In genomic region chr13:110240943-110241342, GRCh38 we compare ENCODE assay signal across 22 cellular contexts.
DNase-seq lines count a peak whose midpoint lies in the region; FAIRE-seq and TF ChIP-seq lines count a peak whose summit lies in the region.
"Had no signal": no experiment of that assay in that cellular context is flagged by ENCODE, and none has a peak within 500 bp of the region (broad histone marks: within the 10 kb centered on the region; RNA-seq: fewer than 3 reads in every experiment).

No MANE protein-coding gene starts in this region.

- no peak overlapping the region for H2BK12ac ChIP-seq in mesenchymal stem cell (ENCODE audit: low read length in 2 of 2)

- no peak overlapping the region for H2BK120ac ChIP-seq in mesenchymal stem cell (ENCODE audit: low read depth, low read length)

- intact Hi-C loops in left ventricle myocardium inferior (cut with micrococcal nuclease) (no loop called here), cardiac septum (cut with DNase I) (no loop called here)

- FAIRE-seq in frontal cortex (lab: Jason Lieb, UNC): no peak
- FAIRE-seq: A549, D721Med, GM18507, H1 had no signal

- H3K9me3 ChIP-seq in left ventricle myocardium inferior (replicated peaks): no peaks in the 10 kb centered on the region
- no peaks in the 10 kb centered on the region for H3K9me3 ChIP-seq in mesenchymal stem cell (ENCODE audit: control insufficient read depth, low read length)
- no peaks in the 10 kb centered on the region for H3K9me3 ChIP-seq in subcutaneous abdominal adipose tissue (ENCODE audit: control insufficient read depth in 5 of 5, low read length in 5 of 5)
- H3K9me3 ChIP-seq: A549, Peyer's patch, SJCRH30 had no signal

- H3K4ac ChIP-seq in mesenchymal stem cell (ENCODE audit: low read depth in 1 of 2, low read length in 2 of 2): no peak overlapping the region

- no peak for TF ChIP-seq CTCF in left ventricle myocardium inferior (IDR thresholded peaks at IDR 0.05; ENCODE audit: borderline replicate concordance)

- DNase-seq in left ventricle myocardium inferior (no peak), cardiac septum (ENCODE audit: low spot score) (no peak), mesenchymal stem cell (no peak), foreskin melanocyte (no peak), frontal cortex (ENCODE audit: low spot score in 2 of 2) (no peak)
- DNase-seq in effector CD4-positive, alpha-beta T cell: no peak
- DNase-seq: DMS53; GDM1; NCI-H1694; NCI-H2081; NCI-H2171; NCI-H345; NCI-H524; NCI-H774; NK-92 treated with Interleukin-12 subunit alpha and Interleukin-12 subunit beta, amount 100 ng/mL, for 24 hours; Peyer's patch; SJCRH30 had no signal

- no peak overlapping the region for H2BK5ac ChIP-seq in mesenchymal stem cell (ENCODE audit: low read depth, low read length, poor library complexity, severe bottlenecking)

- peak overlapping the region; percentile 57 for H2BK15ac ChIP-seq in mesenchymal stem cell (ENCODE audit: low read depth, poor library complexity, severe bottlenecking)

- peaks cover 25% of the 10 kb centered on the region for H3K79me1 ChIP-seq in mesenchymal stem cell (replicated peaks; ENCODE audit: low read length, poor library complexity, severe bottlenecking)

- no peak overlapping the region for H2AK5ac ChIP-seq in mesenchymal stem cell (ENCODE audit: low read length, severe bottlenecking)

- no peak overlapping the region for H3K14ac ChIP-seq in mesenchymal stem cell (ENCODE audit: low read length in 2 of 2)

- no peak overlapping the region for H3K23ac ChIP-seq in mesenchymal stem cell (ENCODE audit: low read length in 2 of 2)

- no peak overlapping the region for H4K8ac ChIP-seq in mesenchymal stem cell (ENCODE audit: low read length)

- H3K4me3 ChIP-seq in left ventricle myocardium inferior: peak overlapping the region; percentile 56
- no peak overlapping the region for H3K4me3 ChIP-seq in mesenchymal stem cell (ENCODE audit: insufficient read depth in 1 of 2, low read depth in 1 of 2, low read length in 2 of 2)
- H3K4me3 ChIP-seq in subcutaneous abdominal adipose tissue (ENCODE audit: low read depth in 1 of 5, low read length in 5 of 5): no peak overlapping the region
- H3K4me3 ChIP-seq: A549, Peyer's patch, SJCRH30 had no signal

- 98% methylated on average over 6 of the region's 7 CpGs for WGBS in mesenchymal stem cell

- H3K27ac ChIP-seq in left ventricle myocardium inferior (replicated peaks) (peak overlapping the region; percentile 92), mesenchymal stem cell (ENCODE audit: low read length, poor library complexity, severe bottlenecking) (no peak overlapping the region), subcutaneous abdominal adipose tissue (ENCODE audit: low read depth, low read length) (peak overlapping the region; percentile 97)
- H3K27ac ChIP-seq: A549, SJCRH30 had no signal

- peaks cover 100% of the 10 kb centered on the region for H3K4me1 ChIP-seq in left ventricle myocardium inferior
- H3K4me1 ChIP-seq in mesenchymal stem cell (ENCODE audit: control insufficient read depth, insufficient read depth, low read depth, low read length): peaks cover 14% of the 10 kb centered on the region
- peaks cover 19 to 86% (median 71%) of the 10 kb centered on the region in 5 donors for H3K4me1 ChIP-seq in subcutaneous abdominal adipose tissue (ENCODE audit: control insufficient read depth in 5 of 5, insufficient read depth in 5 of 5, low read length in 5 of 5)
- H3K4me1 ChIP-seq: A549 had no signal

- no peak overlapping the region for H3K18ac ChIP-seq in mesenchymal stem cell (ENCODE audit: low read depth in 1 of 2, low read length in 2 of 2)

- H3K9ac ChIP-seq in mesenchymal stem cell (ENCODE audit: low read length) (no peak overlapping the region), subcutaneous abdominal adipose tissue (ENCODE audit: low read length in 5 of 5) (no peak overlapping the region)

- H3K36me3 ChIP-seq in left ventricle myocardium inferior: peaks cover 15% of the 10 kb centered on the region
- H3K36me3 ChIP-seq in mesenchymal stem cell (ENCODE audit: control insufficient read depth in 1 of 2, insufficient read depth in 2 of 2, low read depth in 1 of 2, low read length in 2 of 2): peaks cover 0 to 38% of the 10 kb centered on the region in 2 experiments
- peaks cover 4 to 36% (median 24%) of the 10 kb centered on the region in 5 donors for H3K36me3 ChIP-seq in subcutaneous abdominal adipose tissue (ENCODE audit: control insufficient read depth in 5 of 5, insufficient read depth in 5 of 5, low read length in 5 of 5)
- H3K36me3 ChIP-seq: Peyer's patch had no signal

- H4K91ac ChIP-seq in mesenchymal stem cell (ENCODE audit: low read length): no peak overlapping the region

- H3K4me2 ChIP-seq in mesenchymal stem cell (ENCODE audit: low read length, poor library complexity, severe bottlenecking): no peak overlapping the region
- H3K4me2 ChIP-seq: A549 had no signal

- H3K27me3 ChIP-seq in left ventricle myocardium inferior (ENCODE audit: low read depth): no peaks in the 10 kb centered on the region
- no peaks in the 10 kb centered on the region for H3K27me3 ChIP-seq in mesenchymal stem cell (ENCODE audit: control insufficient read depth in 1 of 2, insufficient read depth in 1 of 2, low read length in 2 of 2)
- no peaks in the 10 kb centered on the region for H3K27me3 ChIP-seq in subcutaneous abdominal adipose tissue (ENCODE audit: control insufficient read depth in 5 of 5, insufficient read depth in 4 of 5, low read length in 5 of 5)
- H3K27me3 ChIP-seq: Peyer's patch, SJCRH30 had no signal

- H2AFZ ChIP-seq in mesenchymal stem cell (ENCODE audit: low read depth, low read length): no peak overlapping the region
